20 cellular contexts compared by ENCODE assay signal in the genomic region with DNA sequence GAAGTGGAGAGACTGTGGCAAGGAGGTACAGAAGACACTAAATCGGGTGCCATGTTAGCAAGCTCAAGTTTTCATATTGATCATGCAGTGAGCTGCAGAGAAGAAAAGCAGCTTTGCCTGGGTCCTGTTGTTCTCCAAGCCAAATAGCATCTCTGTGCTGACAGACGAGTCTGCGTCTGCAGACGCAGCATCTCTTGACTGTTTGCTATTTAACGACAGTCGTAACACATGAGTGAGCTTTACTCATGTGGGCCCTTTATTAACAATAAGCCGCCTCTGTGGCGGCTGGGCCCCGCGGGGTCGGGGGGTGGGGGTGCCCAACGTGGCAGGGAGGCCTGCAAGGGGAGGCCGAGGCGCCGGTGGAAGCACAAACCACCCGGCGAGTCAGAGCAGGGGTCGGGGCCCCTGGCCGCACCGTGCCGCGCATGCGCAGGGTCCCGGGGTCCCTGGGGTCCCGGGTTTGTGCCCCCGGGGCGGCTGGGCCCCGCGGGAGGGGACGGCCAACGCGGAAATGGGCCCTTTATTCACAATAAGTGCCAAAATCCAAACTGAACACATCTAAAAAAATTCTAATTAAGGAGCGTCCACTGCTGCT.
"Had no signal": no experiment of that assay in that cellular context is flagged by ENCODE, and none has a peak within 500 bp of the region (broad histone marks: within the 10 kb centered on the region; RNA-seq: fewer than 3 reads in every experiment).

No MANE protein-coding gene starts in this region.

- DNase-seq: activated CD4-positive, alpha-beta T cell treated with anti-CD3 and anti-CD28 coated beads, Interleukin-2, amount 50 U/mL, for 4 hours; activated CD8-positive, alpha-beta memory T cell treated with anti-CD3 and anti-CD28 coated beads, Interleukin-2, amount 10 ng/mL, durations not matched to agents 7 days and 5 days; activated effector memory CD4-positive, alpha-beta T cell treated with anti-CD3 and anti-CD28 coated beads, Interleukin-2, amount 50 U/mL, for 16 hours; activated T-cell treated with anti-CD3 and anti-CD28 coated beads, Interleukin-2, amount 50 U/mL, for 24 hours; amniotic stem cell; body of pancreas; effector memory CD4-positive, alpha-beta T cell; gastrocnemius medialis; heart right ventricle; islet precursor cell; left ventricle myocardium inferior; mesendoderm; psoas muscle; stimulated activated CD4-positive, alpha-beta T cell treated with anti-CD3 and anti-CD28 coated beads, Interleukin-4, amount 100 ng/mL, for 1 hour; stimulated activated CD8-positive, alpha-beta memory T cell treated with anti-CD3 and anti-CD28 coated beads, Interleukin-4, amount 100 ng/mL, for 48 hours; T-helper 2 cell; uterus had no signal

- H3K4me3 ChIP-seq: body of pancreas, gastrocnemius medialis, heart right ventricle, left ventricle myocardium inferior, psoas muscle, uterus had no signal

- H3K4me1 ChIP-seq: body of pancreas, gastrocnemius medialis, heart right ventricle, left ventricle myocardium inferior, psoas muscle, uterus had no signal

- ATAC-seq: activated CD4-positive, CD25-positive, alpha-beta regulatory T cell treated with anti-CD3 and anti-CD28 coated beads, Interleukin-2, amount 50 U/mL, for 24 hours; activated CD8-positive, alpha-beta memory T cell treated with anti-CD3 and anti-CD28 coated beads, Interleukin-2, amount 10 ng/mL, durations not matched to agents 7 days and 5 days; activated naive CD4-positive, alpha-beta T cell treated with anti-CD3 and anti-CD28 coated beads, Interleukin-2, amount 50 U/mL, for 72 hours; body of pancreas; gastrocnemius medialis; heart right ventricle; psoas muscle had no signal

- H3K27me3 ChIP-seq: body of pancreas, gastrocnemius medialis, uterus had no signal

- H3K9me3 ChIP-seq: body of pancreas, gastrocnemius medialis, psoas muscle, uterus had no signal

- H3K27ac ChIP-seq: body of pancreas, epithelial cell of prostate, gastrocnemius medialis, heart right ventricle, left ventricle myocardium inferior, psoas muscle, uterus had no signal

- H3K36me3 ChIP-seq: gastrocnemius medialis, heart right ventricle, left ventricle myocardium inferior, uterus had no signal
